ENCODE assay signal across 29 cellular contexts in the genomic region with DNA sequence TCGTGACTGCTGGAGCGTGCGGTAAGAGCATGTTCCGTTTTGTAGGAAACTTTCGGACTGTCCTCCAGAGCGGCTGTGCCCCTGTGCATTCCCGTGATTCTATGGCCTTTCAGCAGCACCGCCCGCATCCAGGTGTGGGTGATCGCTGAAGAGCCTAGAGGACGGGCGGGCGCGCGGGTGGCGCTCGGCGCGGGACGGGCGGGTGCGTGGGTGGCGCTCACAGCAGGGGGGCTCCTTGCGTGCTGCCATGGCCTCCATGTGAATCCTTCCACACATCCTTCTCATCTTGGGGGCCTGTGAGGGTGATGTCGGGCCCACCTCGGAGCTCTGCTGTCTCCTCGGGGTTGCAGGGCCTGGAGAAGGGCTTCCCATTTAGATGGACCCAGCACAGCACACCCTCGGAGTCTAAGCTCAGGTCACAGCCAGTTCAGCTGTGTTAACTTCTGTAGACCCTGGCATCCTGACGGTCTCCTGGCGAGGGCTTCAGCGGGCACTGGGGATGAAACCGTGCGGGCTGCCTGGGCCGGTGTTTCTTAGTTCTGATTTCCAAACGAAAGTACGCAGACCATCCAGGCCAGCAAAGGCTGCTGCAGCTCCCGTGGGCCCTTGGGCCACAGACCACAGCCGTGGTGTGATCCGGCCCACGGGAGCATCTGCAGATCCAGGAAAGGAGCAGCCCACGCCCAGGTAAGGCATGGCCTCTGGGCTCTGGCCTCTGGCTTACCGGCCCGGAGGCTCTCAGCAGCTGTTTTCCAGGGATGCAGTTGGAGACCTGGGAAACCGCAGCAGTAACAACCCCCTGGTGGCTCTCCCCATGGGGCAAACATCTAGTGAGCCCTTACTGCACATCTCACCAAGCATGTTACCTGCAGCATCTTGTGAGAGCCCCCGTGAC.
"Had no signal": no experiment of that assay in that cellular context is flagged by ENCODE, and none has a peak within 500 bp of the region (broad histone marks: within the 10 kb centered on the region; RNA-seq: fewer than 3 reads in every experiment).

No MANE protein-coding gene starts in this region.

- DNase-seq: activated CD4-positive, alpha-beta memory T cell treated with anti-CD3 and anti-CD28 coated beads for 36 hours; activated CD4-positive, alpha-beta T cell treated with anti-CD3 and anti-CD28 coated beads for 36 hours; activated CD4-positive, alpha-beta T cell treated with anti-CD3 and anti-CD28 coated beads, Interleukin-2, amount 10 ng/mL, durations not matched to agents 24 days and 14 days; activated CD4-positive, CD25-positive, alpha-beta regulatory T cell; activated CD4-positive, CD25-positive, alpha-beta regulatory T cell treated with anti-CD3 and anti-CD28 coated beads, Interleukin-2, amount 50 U/mL, for 72 hours; activated CD8-positive, alpha-beta memory T cell treated with anti-CD3 and anti-CD28 coated beads, Interleukin-2, amount 10 ng/mL, durations not matched to agents 7 days and 5 days; activated CD8-positive, alpha-beta memory T cell treated with anti-CD3 and anti-CD28 coated beads, Interleukin-2, amount 50 U/mL, for 4 hours; activated CD8-positive, alpha-beta T cell treated with anti-CD3 and anti-CD28 coated beads, Interleukin-2, amount 10 ng/mL, durations not matched to agents 7 days and 5 days; activated gamma-delta T cell treated with Interleukin-2 at 50 U/mL for 16 hours; activated naive CD4-positive, alpha-beta T cell treated with anti-CD3 and anti-CD28 coated beads, Interleukin-2, amount 50 U/mL, for 16 hours; activated naive CD4-positive, alpha-beta T cell treated with Interleukin-2 at 50 U/mL for 16 hours; activated T-cell treated with anti-CD3 and anti-CD28 coated beads, Interleukin-2, amount 50 U/mL, for 1 hour; activated T-cell treated with anti-CD3 and anti-CD28 coated beads, Interleukin-2, amount 50 U/mL, for 48 hours; adrenal gland; amygdala; aorta; body of pancreas; caudate nucleus; cortex of kidney; effector CD4-positive, alpha-beta T cell; effector memory CD8-positive, alpha-beta T cell; erythroblast; foreskin keratinocyte; gastrocnemius medialis; T-helper 1 cell; T-helper 17 cell had no signal

- H3K4me3 Mint-ChIP-seq: activated CD4-positive, alpha-beta memory T cell treated with anti-CD3 and anti-CD28 coated beads for 36 hours; activated CD4-positive, alpha-beta T cell treated with anti-CD3 and anti-CD28 coated beads for 36 hours; activated CD4-positive, alpha-beta T cell treated with anti-CD3 and anti-CD28 coated beads, Interleukin-2, amount 10 ng/mL, durations not matched to agents 24 days and 14 days; activated CD8-positive, alpha-beta memory T cell treated with anti-CD3 and anti-CD28 coated beads, Interleukin-2, amount 10 ng/mL, durations not matched to agents 7 days and 5 days; activated CD8-positive, alpha-beta T cell treated with anti-CD3 and anti-CD28 coated beads, Interleukin-2, amount 10 ng/mL, durations not matched to agents 7 days and 5 days; activated naive CD8-positive, alpha-beta T cell; activated T-helper 1 cell treated with anti-CD3 and anti-CD28 coated beads, Interleukin-12 subunit alpha, Interleukin-12 subunit beta, Interleukin-2, Interleukin-4 antibody, amounts not matched to agents 30 ng/mL and 10 ng/mL and 1 ng/mL, durations not matched to agents 14 hours and 24 hours and 36 hours; effector memory CD8-positive, alpha-beta T cell; T-helper 17 cell had no signal

- H3K27me3 Mint-ChIP-seq: activated CD4-positive, alpha-beta memory T cell treated with anti-CD3 and anti-CD28 coated beads for 36 hours had no signal

- H3K9me3 Mint-ChIP-seq: activated T-helper 1 cell treated with anti-CD3 and anti-CD28 coated beads, Interleukin-12 subunit alpha, Interleukin-12 subunit beta, Interleukin-2, Interleukin-4 antibody, amounts not matched to agents 30 ng/mL and 10 ng/mL and 1 ng/mL, durations not matched to agents 14 hours and 24 hours and 36 hours had no signal

- ATAC-seq: activated CD4-positive, alpha-beta T cell treated with anti-CD3 and anti-CD28 coated beads for 36 hours; activated CD8-positive, alpha-beta memory T cell treated with anti-CD3 and anti-CD28 coated beads, Interleukin-2, amount 10 ng/mL, durations not matched to agents 7 days and 5 days; activated CD8-positive, alpha-beta T cell treated with anti-CD3 and anti-CD28 coated beads, Interleukin-2, amount 10 ng/mL, durations not matched to agents 7 days and 5 days; body of pancreas; effector memory CD8-positive, alpha-beta T cell; foreskin keratinocyte; gastrocnemius medialis; T-helper 17 cell had no signal

- H3K4me1 Mint-ChIP-seq: activated CD4-positive, alpha-beta T cell treated with anti-CD3 and anti-CD28 coated beads for 36 hours; activated CD4-positive, alpha-beta T cell treated with anti-CD3 and anti-CD28 coated beads, Interleukin-2, amount 10 ng/mL, durations not matched to agents 24 days and 14 days; activated CD8-positive, alpha-beta memory T cell treated with anti-CD3 and anti-CD28 coated beads, Interleukin-2, amount 10 ng/mL, durations not matched to agents 7 days and 5 days; T-helper 17 cell had no signal

- H3K27ac Mint-ChIP-seq: activated CD4-positive, alpha-beta memory T cell treated with anti-CD3 and anti-CD28 coated beads for 36 hours; activated CD4-positive, alpha-beta T cell treated with anti-CD3 and anti-CD28 coated beads for 36 hours; activated CD4-positive, alpha-beta T cell treated with anti-CD3 and anti-CD28 coated beads, Interleukin-2, amount 10 ng/mL, durations not matched to agents 24 days and 14 days; activated CD8-positive, alpha-beta memory T cell treated with anti-CD3 and anti-CD28 coated beads, Interleukin-2, amount 10 ng/mL, durations not matched to agents 7 days and 5 days; activated CD8-positive, alpha-beta T cell treated with anti-CD3 and anti-CD28 coated beads, Interleukin-2, amount 10 ng/mL, durations not matched to agents 7 days and 5 days; activated naive CD8-positive, alpha-beta T cell; activated T-helper 1 cell treated with anti-CD3 and anti-CD28 coated beads, Interleukin-12 subunit alpha, Interleukin-12 subunit beta, Interleukin-2, Interleukin-4 antibody, amounts not matched to agents 30 ng/mL and 10 ng/mL and 1 ng/mL, durations not matched to agents 14 hours and 24 hours and 36 hours; activated T-helper 2 cell treated with anti-CD3 and anti-CD28 coated beads, Interferon-gamma antibody, Interleukin-2, Interleukin-4, amounts not matched to agents 10 μg/mL and 5 μg/mL and 100 μg/mL, durations not matched to agents 14 hours and 24 hours and 36 hours; effector memory CD8-positive, alpha-beta T cell; T-helper 17 cell had no signal

- H3K36me3 Mint-ChIP-seq: activated CD4-positive, alpha-beta memory T cell treated with anti-CD3 and anti-CD28 coated beads for 36 hours; activated naive CD8-positive, alpha-beta T cell had no signal
